ENCODE assay signal across 8 cellular contexts in the genomic region with DNA sequence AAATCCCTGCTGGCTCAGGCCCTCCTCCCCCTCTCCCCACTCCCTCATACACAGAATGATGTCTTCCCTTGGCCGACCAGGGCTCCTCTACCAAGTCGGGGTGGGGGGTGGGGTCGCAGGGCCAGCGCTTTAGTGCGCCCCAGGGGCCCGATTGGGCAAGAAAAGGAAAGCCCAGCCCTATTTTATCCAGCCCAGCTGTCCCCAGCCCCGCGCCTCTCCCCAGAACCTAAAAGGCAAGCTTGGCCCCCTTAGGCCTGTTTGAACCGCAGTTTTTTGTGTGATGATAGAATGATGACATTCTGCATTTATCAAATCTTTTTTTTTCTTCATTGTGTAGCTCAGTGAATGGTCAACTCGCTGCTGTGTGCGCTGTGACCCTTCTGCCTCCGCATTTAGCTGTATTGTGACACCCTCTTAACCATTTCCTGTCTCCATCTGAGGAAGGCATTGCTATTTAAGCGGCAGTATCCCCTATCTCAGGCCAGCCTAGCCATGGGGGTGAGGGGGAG.
DNase-seq lines count a peak whose midpoint lies in the region; ATAC-seq, FAIRE-seq and TF ChIP-seq lines count a peak whose summit lies in the region.

No MANE protein-coding gene starts in this region.

- peaks cover 16% of the 10 kb centered on the region for H3K4me1 Mint-ChIP-seq in astrocyte (ENCODE audit: low read depth, unreplicated experiment)
- peaks cover 7% of the 10 kb centered on the region; the same call in 1 of the 2 replicates for H3K4me1 Mint-ChIP-seq in HFFc6 (ENCODE audit: low read depth)

- POLR2A ChIA-PET in A673 (lab: Charles Lee; ENCODE audit: low non-redundant PET), result interaction anchor here (0.5 kb wide), 1 partner anchor 480 kb away, joined by 3 read pairs; no protein-coding TSS in a partner anchor

- no peak overlapping the region for H3K9ac ChIP-seq in astrocyte (ENCODE audit: low read length)

- H3K27me3 ChIP-seq in A673 (replicated peaks; ENCODE audit: insufficient read depth, low read depth, low read length, poor library complexity) (no peaks in the 10 kb centered on the region), HAP-1 (ENCODE audit: low read depth) (peaks cover 2% of the 10 kb centered on the region; the same call in 1 of the 2 replicates), astrocyte (ENCODE audit: insufficient read depth, low read length) (peaks cover 34% of the 10 kb centered on the region), lower lobe of right lung (ENCODE audit: low read depth) (peaks cover 39% of the 10 kb centered on the region)

- no peak overlapping the region for H3K27ac ChIP-seq in A673 (ENCODE audit: low read depth, low read length, poor library complexity, severe bottlenecking)
- H3K27ac ChIP-seq in astrocyte (ENCODE audit: low read depth, low read length), result no peak overlapping the region
- no peak overlapping the region for H3K27ac ChIP-seq in lower lobe of right lung

- H3K9me3 ChIP-seq in A673 (ENCODE audit: low read depth, low read length, poor library complexity, severe bottlenecking) (no peaks in the 10 kb centered on the region), HAP-1 (no peaks in the 10 kb centered on the region), astrocyte (ENCODE audit: insufficient read depth, low read depth, low read length) (no peaks in the 10 kb centered on the region), lower lobe of right lung (no peaks in the 10 kb centered on the region)

- H3K4me2 ChIP-seq in astrocyte (ENCODE audit: low read length), result peak overlapping the region; percentile 92

- TF ChIP-seq CTCF in A673 (conservative IDR thresholded peaks at IDR 0.05; ENCODE audit: low read depth, low read length), result no peak
- TF ChIP-seq CTCF in astrocyte (IDR thresholded peaks at IDR 0.05; ENCODE audit: insufficient read depth, low read depth, low read length), result no peak
- TF ChIP-seq CTCF in lower lobe of right lung (IDR thresholded peaks at IDR 0.05), result no peak
- no peak for TF ChIP-seq CTCF in HFFc6 (IDR thresholded peaks at IDR 0.05)

- no TSS peak for BruUV-seq in A673 (replicated peaks; lab: Mats Ljungman, UMichigan)

- ATAC-seq in lower lobe of right lung (no peak), GM18520 (IDR thresholded peaks at IDR 0.05; ENCODE audit: unreplicated experiment) (no peak)

- H3K36me3 Mint-ChIP-seq in astrocyte (ENCODE audit: low read depth, unreplicated experiment), result peaks cover 1% of the 10 kb centered on the region
- H3K36me3 Mint-ChIP-seq in HFFc6 (ENCODE audit: low read depth), result no peaks in the 10 kb centered on the region

- no peaks in the 10 kb centered on the region for H3K79me2 ChIP-seq in astrocyte (ENCODE audit: insufficient read depth, low read length)

- H3K27me3 Mint-ChIP-seq in astrocyte (ENCODE audit: low read depth, unreplicated experiment) (peaks cover 58% of the 10 kb centered on the region), HFFc6 (ENCODE audit: insufficient read depth) (peaks cover 51% of the 10 kb centered on the region)

- intact Hi-C loops in A673 (cut with micrococcal nuclease; ENCODE audit: unreplicated experiment) (no loop called here), lower lobe of right lung (cut with DNase I) (no loop called here)

- H3K36me3 ChIP-seq in A673 (ENCODE audit: insufficient read depth, low read length, poor library complexity, severe bottlenecking) (no peaks in the 10 kb centered on the region), HAP-1 (replicated peaks) (no peaks in the 10 kb centered on the region), astrocyte (ENCODE audit: insufficient read depth, low read length) (no peaks in the 10 kb centered on the region), lower lobe of right lung (no peaks in the 10 kb centered on the region)

- CTCF ChIA-PET in A673 (lab: Charles Lee), result no interaction called here

- H3K4me3 ChIP-seq in A673 (ENCODE audit: low read depth, low read length, poor library complexity, severe bottlenecking), result peak overlapping the region; percentile 67
- peak overlapping the region; percentile 37 for H3K4me3 ChIP-seq in HAP-1
- H3K4me3 ChIP-seq in astrocyte (ENCODE audit: insufficient read depth, low read depth, low read length), result no peak overlapping the region
- H3K4me3 ChIP-seq in lower lobe of right lung, result peak overlapping the region; percentile 54

- in situ Hi-C loops in HAP-1 (cut with MboI; ENCODE audit: low sequenced_read_pairs), result no loop called here

- no peak overlapping the region for H2AFZ ChIP-seq in astrocyte (ENCODE audit: low read depth, low read length)

- H3K4me1 ChIP-seq in A673 (ENCODE audit: insufficient read depth, low read length, poor library complexity, severe bottlenecking), result peaks cover 29% of the 10 kb centered on the region
- H3K4me1 ChIP-seq in HAP-1, result no peaks in the 10 kb centered on the region
- peaks cover 14% of the 10 kb centered on the region for H3K4me1 ChIP-seq in astrocyte (ENCODE audit: insufficient read depth, low read length)
- peaks cover 23% of the 10 kb centered on the region for H3K4me1 ChIP-seq in lower lobe of right lung

- H4K20me1 ChIP-seq in astrocyte (ENCODE audit: insufficient read depth, low read length), result no peaks in the 10 kb centered on the region

- FAIRE-seq in astrocyte (lab: Jason Lieb, UNC), result no peak

- H3K9me3 Mint-ChIP-seq in astrocyte (ENCODE audit: unreplicated experiment) (no peaks in the 10 kb centered on the region), HFFc6 (no peaks in the 10 kb centered on the region)

- H3K27ac Mint-ChIP-seq in astrocyte (ENCODE audit: unreplicated experiment), result no peak overlapping the region
- no peak overlapping the region for H3K27ac Mint-ChIP-seq in HFFc6

- DNase-seq in A673 (ENCODE audit: low spot score) (peak; percentile 26), HAP-1 (ENCODE audit: low spot score in 2 of 2) (peak in 1 of 2 experiments; percentile 34), astrocyte (ENCODE audit: low read depth) (no peak), lower lobe of right lung (no peak), GM03348 (ENCODE audit: low spot score) (no peak), dermis blood vessel endothelial cell (no peak), HFFc6 (no peak)

- H3K4me3 Mint-ChIP-seq in astrocyte (ENCODE audit: unreplicated experiment) (peak overlapping the region; percentile 89), HFFc6 (no peak overlapping the region)
